15 cellular contexts compared by ENCODE assay signal in the genomic region with DNA sequence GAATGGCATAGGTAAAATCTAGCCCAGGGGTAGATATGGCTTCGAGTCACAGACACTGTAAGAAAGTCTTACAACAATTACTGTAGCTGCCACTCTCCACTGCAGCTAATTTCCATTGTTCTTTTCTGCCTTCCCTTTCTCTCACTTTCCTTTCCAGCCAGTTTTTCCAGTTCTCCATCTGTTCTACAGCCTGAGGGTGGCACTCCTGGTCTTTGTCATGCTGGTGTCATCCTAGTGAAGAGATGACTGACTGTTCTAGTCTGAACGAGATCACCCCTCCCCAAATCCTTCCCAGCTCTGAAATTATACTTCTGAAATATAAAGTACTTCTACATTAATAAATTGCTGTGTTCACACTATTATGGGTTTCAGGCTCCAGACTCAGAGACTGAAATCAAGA.
DNase-seq lines count a peak whose midpoint lies in the region; ATAC-seq and TF ChIP-seq lines count a peak whose summit lies in the region.
"Had no signal": no experiment of that assay in that cellular context is flagged by ENCODE, and none has a peak within 500 bp of the region (broad histone marks: within the 10 kb centered on the region; RNA-seq: fewer than 3 reads in every experiment).

No MANE protein-coding gene starts in this region.

- DNase-seq in DMS53 treated with DMSO at 0.1 percent for 48 hours (lab: John Stamatoyannopoulos, UW; ENCODE audit: unreplicated experiment): peak; percentile 30
- DNase-seq in HT-29 (ENCODE audit: low spot score): peak; percentile 8
- DNase-seq in WERI-Rb-1: peak; percentile 13
- DNase-seq in myocyte (ENCODE audit: low read depth): peak; percentile 34
- DNase-seq in NCI-H1694 (lab: John Stamatoyannopoulos, UW): no peak
- DNase-seq in activated CD8-positive, alpha-beta memory T cell treated with anti-CD3 and anti-CD28 coated beads, Interleukin-2, amount 50 U/mL, for 4 hours: no peak
- DNase-seq: activated CD4-positive, CD25-positive, alpha-beta regulatory T cell; activated naive CD8-positive, alpha-beta T cell treated with anti-CD3 and anti-CD28 coated beads, Interleukin-2, amount 10 ng/mL, durations not matched to agents 7 days and 5 days; central memory CD4-positive, alpha-beta T cell; heart left ventricle; left ventricle myocardium superior; NCI-H1105; SW 1271 had no signal

- H3K36me3 ChIP-seq in WERI-Rb-1: no peaks in the 10 kb centered on the region
- H3K36me3 ChIP-seq: HAP-1, heart left ventricle had no signal

- no peaks in the 10 kb centered on the region for H3K9me3 ChIP-seq in WERI-Rb-1 (ENCODE audit: severe bottlenecking)
- H3K9me3 ChIP-seq: HAP-1, heart left ventricle had no signal

- ATAC-seq in GM18868 (IDR thresholded peaks at IDR 0.05; ENCODE audit: unreplicated experiment): no peak
- ATAC-seq: heart left ventricle, left ventricle myocardium superior had no signal

- no peaks in the 10 kb centered on the region for H3K27me3 ChIP-seq in WERI-Rb-1 (ENCODE audit: insufficient read depth, low read depth, severe bottlenecking)
- H3K27me3 ChIP-seq: heart left ventricle had no signal

- no peak overlapping the region for H3K4me3 ChIP-seq in WERI-Rb-1 (ENCODE audit: low read depth, low read length)
- H3K4me3 ChIP-seq: HAP-1, heart left ventricle had no signal

- no peak overlapping the region for H3K27ac ChIP-seq in WERI-Rb-1
- H3K27ac ChIP-seq: heart left ventricle had no signal

- TF ChIP-seq CTCF in WERI-Rb-1 (IDR thresholded peaks at IDR 0.05; ENCODE audit: low read depth, low read length): peak; percentile 31; the same call in 1 of the 2 replicates

Comparison
In these comparisons a context has a peak if more than half of its experiments do, and no peak if none do; other contexts are left out.
1. DNase-seq: peak in DMS53 treated with DMSO at 0.1 percent for 48 hours (single experiment), HT-29 (single experiment), WERI-Rb-1 (single experiment) and myocyte (single experiment); none in NCI-H1694 (single experiment) and activated CD8-positive, alpha-beta memory T cell treated with anti-CD3 and anti-CD28 coated beads, Interleukin-2, amount 50 U/mL, for 4 hours (single experiment).